In the genomic region with DNA sequence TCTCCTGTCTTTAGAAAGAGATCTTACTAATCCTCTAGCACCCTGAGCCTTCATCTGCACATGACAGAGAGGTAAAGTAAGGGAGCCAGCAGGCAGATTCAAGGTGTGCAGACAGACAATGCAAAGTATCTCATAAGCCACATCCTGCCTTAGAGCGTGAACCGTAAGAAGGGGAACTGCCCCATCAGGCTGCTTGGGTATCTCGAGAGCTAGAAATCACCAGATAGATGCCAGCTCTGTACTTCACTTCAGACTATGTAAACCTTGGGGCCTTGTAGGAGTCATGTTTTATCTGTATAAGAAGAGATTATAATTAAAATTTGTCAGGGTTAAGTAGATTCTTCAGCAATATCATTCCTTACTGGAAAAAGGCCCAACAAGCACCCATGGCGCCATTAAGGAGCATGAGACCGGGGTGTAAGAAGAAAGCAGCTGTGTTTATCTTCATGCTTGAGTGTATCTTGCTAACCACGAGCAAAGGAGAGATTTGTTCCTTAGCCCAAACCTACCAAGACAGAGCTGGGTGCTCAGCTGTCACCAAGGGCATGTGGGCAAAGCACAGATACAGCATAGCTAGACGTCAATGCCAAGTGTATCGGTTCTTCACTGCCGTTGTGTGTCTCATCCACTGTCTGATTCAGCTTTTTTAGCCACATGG, we compare ENCODE assay signal across 10 cellular contexts. TPM values are rescaled to one million over a fixed set of nuclear protein-coding genes. Genes with fewer than 3 reads are reported as not detected.
DNase-seq lines count a peak whose midpoint lies in the region; ATAC-seq and TF ChIP-seq lines count a peak whose summit lies in the region.
"Had no signal": no experiment of that assay in that cellular context is flagged by ENCODE, and none has a peak within 500 bp of the region (broad histone marks: within the 10 kb centered on the region; RNA-seq: fewer than 3 reads in every experiment).

No MANE protein-coding gene starts in this region.

- H3K27ac Mint-ChIP-seq in stimulated activated effector memory CD8-positive, alpha-beta T cell treated with anti-CD3 and anti-CD28 coated beads, Interleukin-12 subunit alpha, Interleukin-12 subunit beta, amount 100 ng/mL, for 72 hours: no peak overlapping the region
- no peak overlapping the region for H3K27ac Mint-ChIP-seq in mesothelial cell of epicardium
- H3K27ac Mint-ChIP-seq: activated CD4-positive, alpha-beta T cell treated with anti-CD3 and anti-CD28 coated beads for 36 hours had no signal

- no peaks in the 10 kb centered on the region for H3K4me1 Mint-ChIP-seq in stimulated activated effector memory CD8-positive, alpha-beta T cell treated with anti-CD3 and anti-CD28 coated beads, Interleukin-12 subunit alpha, Interleukin-12 subunit beta, amount 100 ng/mL, for 72 hours
- no peaks in the 10 kb centered on the region for H3K4me1 Mint-ChIP-seq in mesothelial cell of epicardium
- H3K4me1 Mint-ChIP-seq: activated CD4-positive, alpha-beta T cell treated with anti-CD3 and anti-CD28 coated beads for 36 hours had no signal

- H3K9me3 ChIP-seq in tibial artery: no peaks in the 10 kb centered on the region

- H3K4me1 ChIP-seq in tibial artery: peaks cover 0 to 8% (median 0%) of the 10 kb centered on the region in 4 donors

- H3K27me3 ChIP-seq in tibial artery: no peaks in the 10 kb centered on the region

- DNase-seq in stimulated activated effector memory CD8-positive, alpha-beta T cell treated with anti-CD3 and anti-CD28 coated beads, Interleukin-12 subunit alpha, Interleukin-12 subunit beta, amount 100 ng/mL, for 72 hours (ENCODE audit: low spot score in 2 of 2): no peak
- DNase-seq in activated effector memory CD4-positive, alpha-beta T cell treated with anti-CD3 and anti-CD28 coated beads, Interleukin-2, amount 50 U/mL, for 16 hours: no peak
- DNase-seq in mesothelial cell of epicardium (ENCODE audit: low spot score in 2 of 2, unreplicated experiment in 2 of 2): no peak
- no peak for DNase-seq in DMS 273 treated with DMSO at 0.1 percent for 48 hours (lab: John Stamatoyannopoulos, UW)
- DNase-seq in tibial artery: no peak
- DNase-seq: activated CD4-positive, alpha-beta T cell treated with anti-CD3 and anti-CD28 coated beads for 36 hours; KG1 had no signal

- H3K4me3 ChIP-seq in tibial artery: no peak overlapping the region

- no peaks in the 10 kb centered on the region for H3K27me3 Mint-ChIP-seq in mesothelial cell of epicardium (ENCODE audit: low read depth)
- H3K27me3 Mint-ChIP-seq: activated CD4-positive, alpha-beta T cell treated with anti-CD3 and anti-CD28 coated beads for 36 hours had no signal

- peaks cover 6 to 15% (median 12%) of the 10 kb centered on the region in 3 donors for H3K36me3 ChIP-seq in tibial artery

- no peak overlapping the region for H3K27ac ChIP-seq in tibial artery

- peak; percentile 97 for ATAC-seq in GM18873 (IDR thresholded peaks at IDR 0.05; ENCODE audit: low FRiP score, unreplicated experiment)
- peak; percentile 94 for ATAC-seq in GM21825 (IDR thresholded peaks at IDR 0.05; ENCODE audit: unreplicated experiment)
- peak; percentile 93 for ATAC-seq in HG03439 (IDR thresholded peaks at IDR 0.05; ENCODE audit: unreplicated experiment)
- ATAC-seq in stimulated activated effector memory CD8-positive, alpha-beta T cell treated with anti-CD3 and anti-CD28 coated beads, Interleukin-12 subunit alpha, Interleukin-12 subunit beta, amount 100 ng/mL, for 72 hours: peak; percentile 48
- ATAC-seq: activated CD4-positive, alpha-beta T cell treated with anti-CD3 and anti-CD28 coated beads for 36 hours had no signal

- intact Hi-C loops in tibial artery (cut with DNase I; ENCODE audit: low total_unique reads): no loop called here

- H3K4me3 Mint-ChIP-seq in stimulated activated effector memory CD8-positive, alpha-beta T cell treated with anti-CD3 and anti-CD28 coated beads, Interleukin-12 subunit alpha, Interleukin-12 subunit beta, amount 100 ng/mL, for 72 hours: no peak overlapping the region
- no peak overlapping the region for H3K4me3 Mint-ChIP-seq in mesothelial cell of epicardium
- H3K4me3 Mint-ChIP-seq: activated CD4-positive, alpha-beta T cell treated with anti-CD3 and anti-CD28 coated beads for 36 hours had no signal

- no peak for TF ChIP-seq CTCF in mesothelial cell of epicardium (IDR thresholded peaks at IDR 0.05; ENCODE audit: unreplicated experiment)
- TF ChIP-seq CTCF in tibial artery (IDR thresholded peaks at IDR 0.05): no peak

- H3K36me3 Mint-ChIP-seq in stimulated activated effector memory CD8-positive, alpha-beta T cell treated with anti-CD3 and anti-CD28 coated beads, Interleukin-12 subunit alpha, Interleukin-12 subunit beta, amount 100 ng/mL, for 72 hours: no peaks in the 10 kb centered on the region
- H3K36me3 Mint-ChIP-seq in mesothelial cell of epicardium: no peaks in the 10 kb centered on the region

- H3K9me3 Mint-ChIP-seq in stimulated activated effector memory CD8-positive, alpha-beta T cell treated with anti-CD3 and anti-CD28 coated beads, Interleukin-12 subunit alpha, Interleukin-12 subunit beta, amount 100 ng/mL, for 72 hours: no peaks in the 10 kb centered on the region
- no peaks in the 10 kb centered on the region for H3K9me3 Mint-ChIP-seq in mesothelial cell of epicardium

RNA-seq across cellular contexts. Expression of gene CNR1, which starts 24.4 kb away (rescaled TPM):
- 6.2 to 6.9 TPM (median 6.3 TPM) in 3 replicates for total RNA-seq in mesothelial cell of epicardium
- total RNA-seq: activated CD4-positive, alpha-beta T cell treated with anti-CD3 and anti-CD28 coated beads for 36 hours had no signal
